10 cellular contexts compared by ENCODE assay signal in genomic region chr15:64692166-64692565, GRCh38.
DNase-seq lines count a peak whose midpoint lies in the region; ATAC-seq and TF ChIP-seq lines count a peak whose summit lies in the region.
"Had no signal": no experiment of that assay in that cellular context is flagged by ENCODE, and none has a peak within 500 bp of the region (broad histone marks: within the 10 kb centered on the region; RNA-seq: fewer than 3 reads in every experiment).

No MANE protein-coding gene starts in this region.

- intact Hi-C loops in Right ventricle myocardium inferior (cut with DNase I) (no loop called here), cardiac septum (cut with DNase I) (no loop called here), esophagus squamous epithelium (cut with DNase I) (no loop called here), ovary (cut with DNase I) (no loop called here)

- TF ChIP-seq CTCF in esophagus squamous epithelium (IDR thresholded peaks at IDR 0.05) (no peak), ovary (IDR thresholded peaks at IDR 0.05) (no peak)

- H3K4me3 ChIP-seq in esophagus squamous epithelium (no peak overlapping the region), ovary (no peak overlapping the region)

- H3K27me3 ChIP-seq in esophagus squamous epithelium, result no peaks in the 10 kb centered on the region
- no peaks in the 10 kb centered on the region for H3K27me3 ChIP-seq in ovary

- ATAC-seq in Right ventricle myocardium inferior, result peak; percentile 21

- TF ChIP-seq POLR2A in esophagus squamous epithelium (IDR thresholded peaks at IDR 0.05), result no peak
- TF ChIP-seq POLR2A in ovary (IDR thresholded peaks at IDR 0.05), result no peak

- H3K9me3 ChIP-seq in esophagus squamous epithelium (no peaks in the 10 kb centered on the region), ovary (no peaks in the 10 kb centered on the region)

- no peak for TF ChIP-seq EP300 in ovary (IDR thresholded peaks at IDR 0.05)

- WGBS in esophagus squamous epithelium, 2 donors, result 42 to 58% methylated on average over 2 of the region's 2 CpGs
- WGBS in ovary, 3 donors, result 60 to 64% (median 63%) methylated on average over 2 of the region's 2 CpGs

- H3K4me1 ChIP-seq in esophagus squamous epithelium (peaks cover 19 to 85% (median 26%) of the 10 kb centered on the region in 3 donors), ovary (ENCODE audit: insufficient read depth) (peaks cover 49% of the 10 kb centered on the region)

- DNase-seq in Right ventricle myocardium inferior (ENCODE audit: missing footprints) (no peak), cardiac septum (ENCODE audit: low spot score) (no peak), esophagus squamous epithelium (lab: John Stamatoyannopoulos, UW) (no peak), ovary (no peak), NCI-H1694 (lab: John Stamatoyannopoulos, UW) (no peak), NCI-H128 (lab: John Stamatoyannopoulos, UW; ENCODE audit: unreplicated experiment) (no peak), OCI-M2 (lab: John Stamatoyannopoulos, UW; ENCODE audit: unreplicated experiment) (no peak), NCI-H1092 treated with DMSO at 0.1 percent for 48 hours (lab: John Stamatoyannopoulos, UW) (no peak)
- DNase-seq: DND-41, foreskin melanocyte had no signal

- H3K27ac ChIP-seq in esophagus squamous epithelium (peak overlapping the region; percentile 29 to 94 (median 76)), ovary (peak overlapping the region; percentile 11 to 40)

- H3K36me3 ChIP-seq in esophagus squamous epithelium (peaks cover 12 to 82% (median 16%) of the 10 kb centered on the region in 3 donors), ovary (no peaks in the 10 kb centered on the region)
